12 cellular contexts compared by ENCODE assay signal in genomic region chr18:61992285-61992684, GRCh38.
DNase-seq lines count a peak whose midpoint lies in the region; ATAC-seq and TF ChIP-seq lines count a peak whose summit lies in the region.
"Had no signal": no experiment of that assay in that cellular context is flagged by ENCODE, and none has a peak within 500 bp of the region (broad histone marks: within the 10 kb centered on the region; RNA-seq: fewer than 3 reads in every experiment).

No MANE protein-coding gene starts in this region.

- no peak overlapping the region for H3K4me3 Mint-ChIP-seq in T-cell
- H3K4me3 Mint-ChIP-seq: activated naive CD8-positive, alpha-beta T cell treated with anti-CD3 and anti-CD28 coated beads, Interleukin-2, amount 10 ng/mL, durations not matched to agents 7 days and 5 days had no signal

- peaks cover 32% of the 10 kb centered on the region for H3K4me1 ChIP-seq in osteoblast (ENCODE audit: insufficient read depth, low read length)

- ATAC-seq in HG02642 (IDR thresholded peaks at IDR 0.05; ENCODE audit: poor library complexity, unreplicated experiment) (no peak), T-cell (replicated peaks in 1 of 4) (no peak), left colon (no peak)

- CTCF ChIA-PET in T-cell (lab: Charles Lee): no interaction called here

- H3K4me3 ChIP-seq in epithelial cell of proximal tubule (ENCODE audit: low read depth, low read length) (no peak overlapping the region), osteoblast (ENCODE audit: insufficient read depth, low read length) (no peak overlapping the region)

- no peak overlapping the region for H3K27ac Mint-ChIP-seq in T-cell
- H3K27ac Mint-ChIP-seq: activated naive CD8-positive, alpha-beta T cell treated with anti-CD3 and anti-CD28 coated beads, Interleukin-2, amount 10 ng/mL, durations not matched to agents 7 days and 5 days had no signal

- H3K36me3 ChIP-seq in osteoblast (ENCODE audit: insufficient read depth, low read length): no peaks in the 10 kb centered on the region

- POLR2A ChIA-PET in T-cell (lab: Charles Lee): no interaction called here

- H3K79me2 ChIP-seq in osteoblast (ENCODE audit: insufficient read depth, low read length): no peaks in the 10 kb centered on the region
- H3K79me2 ChIP-seq: parathyroid adenoma had no signal

- TF ChIP-seq CTCF in epithelial cell of proximal tubule (conservative IDR thresholded peaks at IDR 0.05; ENCODE audit: low read depth, low read length): no peak
- TF ChIP-seq CTCF in osteoblast (IDR thresholded peaks at IDR 0.05; ENCODE audit: extremely low read depth, low read depth, low read length): no peak

- no peaks in the 10 kb centered on the region for H3K27me3 ChIP-seq in osteoblast (ENCODE audit: insufficient read depth, low read length)

- H3K9me3 Mint-ChIP-seq in T-cell: no peaks in the 10 kb centered on the region
- H3K9me3 Mint-ChIP-seq: activated naive CD8-positive, alpha-beta T cell treated with anti-CD3 and anti-CD28 coated beads, Interleukin-2, amount 10 ng/mL, durations not matched to agents 7 days and 5 days had no signal

- H3K27me3 Mint-ChIP-seq in T-cell: peaks cover 3 to 10% of the 10 kb centered on the region in 2 donors

- DNase-seq in Daoy (ENCODE audit: low read depth): peak; percentile 70
- peak; percentile 85 for DNase-seq in RPMI7951 (ENCODE audit: low read depth)
- peak; percentile 72 for DNase-seq in epithelial cell of proximal tubule (ENCODE audit: low read depth)
- DNase-seq in osteoblast (ENCODE audit: insufficient read length, low spot score, missing footprints): peak; percentile 22
- no peak for DNase-seq in T-cell
- no peak for DNase-seq in epidermal melanocyte (ENCODE audit: insufficient read length, low spot score)
- no peak for DNase-seq in left colon
- DNase-seq: activated CD4-positive, alpha-beta T cell treated with anti-CD3 and anti-CD28 coated beads for 1 hour; activated naive CD8-positive, alpha-beta T cell treated with anti-CD3 and anti-CD28 coated beads, Interleukin-2, amount 10 ng/mL, durations not matched to agents 7 days and 5 days; DMS79 treated with DMSO at 0.1 percent for 48 hours had no signal

- H3K9me3 ChIP-seq in osteoblast (ENCODE audit: low read depth, low read length): no peaks in the 10 kb centered on the region

- intact Hi-C loops in left colon (cut with DNase I, micrococcal nuclease): no loop called here

- no peaks in the 10 kb centered on the region for H3K4me1 Mint-ChIP-seq in T-cell
- H3K4me1 Mint-ChIP-seq: activated naive CD8-positive, alpha-beta T cell treated with anti-CD3 and anti-CD28 coated beads, Interleukin-2, amount 10 ng/mL, durations not matched to agents 7 days and 5 days had no signal

- H3K27ac ChIP-seq in osteoblast (ENCODE audit: low read depth, low read length): peak overlapping the region; percentile 89
- H3K27ac ChIP-seq: parathyroid adenoma had no signal

- H2AFZ ChIP-seq in osteoblast (ENCODE audit: low read length): peak overlapping the region; percentile 9

- H3K36me3 Mint-ChIP-seq in T-cell: no peaks in the 10 kb centered on the region
- H3K36me3 Mint-ChIP-seq: activated naive CD8-positive, alpha-beta T cell treated with anti-CD3 and anti-CD28 coated beads, Interleukin-2, amount 10 ng/mL, durations not matched to agents 7 days and 5 days had no signal

- no peaks in the 10 kb centered on the region for H4K20me1 ChIP-seq in osteoblast (ENCODE audit: insufficient read depth, low read length)

- peak overlapping the region; percentile 67 for H3K4me2 ChIP-seq in osteoblast (ENCODE audit: insufficient read depth, low read length)

Comparison
In these comparisons a context has a peak if more than half of its experiments do, and no peak if none do; other contexts are left out.
1. DNase-seq: peak in Daoy (single experiment), RPMI7951 (single experiment), epithelial cell of proximal tubule (single experiment) and osteoblast (single experiment); none in T-cell (0 of 34), epidermal melanocyte (single experiment) and left colon (0 of 2).